ENCODE assay signal across 10 cellular contexts in genomic region chr17:45225051-45225700, GRCh38. TPM values are rescaled to one million over a fixed set of nuclear protein-coding genes. Genes with fewer than 3 reads are reported as not detected.
A peak's percentile ranks its signal among the peaks of the same experiment; 100 is the strongest.
DNase-seq lines count a peak whose midpoint lies in the region; ATAC-seq, FAIRE-seq and TF ChIP-seq lines count a peak whose summit lies in the region.
"Had no signal": no experiment of that assay in that cellular context is flagged by ENCODE, and none has a peak within 500 bp of the region (broad histone marks: within the 10 kb centered on the region; RNA-seq: fewer than 3 reads in every experiment).

No MANE protein-coding gene starts in this region.

- H3K27me3 Mint-ChIP-seq in activated T-cell treated with anti-CD3 and anti-CD28 coated beads, Interleukin-2, amount 50 U/mL, for 24 hours: no peaks in the 10 kb centered on the region
- peaks cover 40% of the 10 kb centered on the region for H3K27me3 Mint-ChIP-seq in neural progenitor cell (ENCODE audit: insufficient read depth, low read depth)

- in situ Hi-C loops in HepG2 (cut with HindIII; ENCODE audit: extremely low pct_ligation_motif_present, low pct_unique_long_range_greater_than_20kb): no loop called here

- CTCF ChIA-PET in HepG2 (lab: Yijun Ruan, JAX; ENCODE audit: low intra/inter-chr PET ratio, low total read pairs): no interaction called here

- ATAC-seq in HepG2: no peak
- no peak for ATAC-seq in upper lobe of right lung
- no peak for ATAC-seq in GM21515 (IDR thresholded peaks at IDR 0.05; ENCODE audit: unreplicated experiment)

- H3K79me2 ChIP-seq in HepG2 (ENCODE audit: insufficient read depth, low read length) (no peaks in the 10 kb centered on the region), neural progenitor cell (ENCODE audit: low read depth) (no peaks in the 10 kb centered on the region)

- POLR2A ChIA-PET in HepG2 (lab: Yijun Ruan, JAX): interaction anchor here (1.4 to 2.3 kb wide), 4 partner anchors 10 to 200 kb away, joined by 3 to 11 read pairs (median 5); partner anchors contain the start of genes HEXIM1 and HEXIM2

- DNase-seq in activated effector memory CD4-positive, alpha-beta T cell treated with anti-CD3 and anti-CD28 coated beads, Interleukin-2, amount 50 U/mL, for 16 hours: peak; percentile 83
- no peak for DNase-seq in activated effector memory CD4-positive, alpha-beta T cell treated with Interleukin-2 at 50 U/mL for 16 hours
- DNase-seq in activated T-cell treated with anti-CD3 and anti-CD28 coated beads, Interleukin-2, amount 50 U/mL, for 24 hours: peak; percentile 77
- no peak for DNase-seq in HepG2 (ENCODE audit: low spot score)
- DNase-seq in upper lobe of right lung: no peak
- no peak for DNase-seq in neural progenitor cell (ENCODE audit: low spot score)
- no peak for DNase-seq in GM10266 (ENCODE audit: extremely low spot score)

- H3K9me3 Mint-ChIP-seq in activated T-cell treated with anti-CD3 and anti-CD28 coated beads, Interleukin-2, amount 50 U/mL, for 24 hours: no peaks in the 10 kb centered on the region
- no peaks in the 10 kb centered on the region for H3K9me3 Mint-ChIP-seq in neural progenitor cell
- H3K9me3 Mint-ChIP-seq: brain had no signal

- TF ChIP-seq CTCF in HepG2 (CRISPR knock-in tag; IDR thresholded peaks at IDR 0.05) (no peak), upper lobe of right lung (IDR thresholded peaks at IDR 0.05) (no peak), neural progenitor cell (IDR thresholded peaks at IDR 0.05) (no peak), GM10266 (IDR thresholded peaks at IDR 0.05; ENCODE audit: control insufficient read depth, insufficient read depth, low read depth, missing control alignments) (no peak)

- H3F3A ChIP-seq in neural progenitor cell (ENCODE audit: low read depth): peaks cover 6% of the 10 kb centered on the region

- H4K20me1 ChIP-seq in HepG2 (ENCODE audit: insufficient read depth, low read length) (no peaks in the 10 kb centered on the region), neural progenitor cell (ENCODE audit: low read depth) (peaks cover 4% of the 10 kb centered on the region)

- BruUV-seq in HepG2 (replicated peaks; lab: Mats Ljungman, UMichigan): no TSS peak

- H2AFZ ChIP-seq in HepG2 (ENCODE audit: low read length): no peak overlapping the region
- H2AFZ ChIP-seq in neural progenitor cell (replicated peaks): no peak overlapping the region

- H3K36me3 Mint-ChIP-seq in activated T-cell treated with anti-CD3 and anti-CD28 coated beads, Interleukin-2, amount 50 U/mL, for 24 hours (ENCODE audit: low read depth): peaks cover 54% of the 10 kb centered on the region
- H3K36me3 Mint-ChIP-seq in neural progenitor cell: no peaks in the 10 kb centered on the region
- H3K36me3 Mint-ChIP-seq: brain had no signal

- TF ChIP-seq POLR2A in HepG2 (IDR thresholded peaks at IDR 0.05; ENCODE audit: insufficient read depth in 1 of 2, low read depth in 2 of 2, low read length in 2 of 2): no peak

- H3K27ac ChIP-seq in HepG2 (ENCODE audit: extremely low read length, insufficient read depth, low read length) (no peak overlapping the region), upper lobe of right lung (peak overlapping the region; percentile 81), neural progenitor cell (no peak overlapping the region)

- H3K27ac Mint-ChIP-seq in activated T-cell treated with anti-CD3 and anti-CD28 coated beads, Interleukin-2, amount 50 U/mL, for 24 hours: peak overlapping the region; percentile 99
- H3K27ac Mint-ChIP-seq in neural progenitor cell: no peak overlapping the region

- intact Hi-C loops in HepG2 (cut with micrococcal nuclease; ENCODE audit: unreplicated experiment): no loop called here
- intact Hi-C loops in upper lobe of right lung (cut with DNase I): no loop called here

- peaks cover 23 to 63% of the 10 kb centered on the region in 2 experiments; a peak in 4 of 5 replicates for H3K27me3 ChIP-seq in HepG2 (ENCODE audit: control insufficient read depth in 1 of 2, insufficient read depth in 2 of 2, low read length in 2 of 2)
- H3K27me3 ChIP-seq in upper lobe of right lung: no peaks in the 10 kb centered on the region
- H3K27me3 ChIP-seq in neural progenitor cell: peaks cover 44% of the 10 kb centered on the region
- H3K27me3 ChIP-seq: pancreas had no signal

- 35% methylated on average over 7 of the region's 7 CpGs for WGBS in HepG2 (ENCODE audit: low lambda C conversion rate)

- H3K4me2 ChIP-seq in HepG2 (ENCODE audit: low read depth, low read length): peak overlapping the region; percentile 65; the same call in 1 of the 2 replicates
- no peak overlapping the region for H3K4me2 ChIP-seq in neural progenitor cell

- no peak for FAIRE-seq in HepG2 (lab: Jason Lieb, UNC)
- FAIRE-seq: pancreas had no signal

- no peak overlapping the region; a peak in 1 of 6 replicates for H3K4me3 ChIP-seq in HepG2 (replicated peaks in 1 of 3; ENCODE audit: insufficient read depth in 1 of 3, low read depth in 2 of 3, low read length in 3 of 3)
- H3K4me3 ChIP-seq in upper lobe of right lung: peak overlapping the region; percentile 64
- H3K4me3 ChIP-seq in neural progenitor cell: no peak overlapping the region

- H3K4me3 Mint-ChIP-seq in activated T-cell treated with anti-CD3 and anti-CD28 coated beads, Interleukin-2, amount 50 U/mL, for 24 hours: peak overlapping the region; percentile 98
- H3K4me3 Mint-ChIP-seq in neural progenitor cell: no peak overlapping the region

- no peak for TF ChIP-seq EP300 in HepG2 (IDR thresholded peaks at IDR 0.05; ENCODE audit: low read depth in 2 of 2, low read length in 2 of 2)
- no peak for TF ChIP-seq EP300 in HepG2 (CRISPR knock-in tag; IDR thresholded peaks at IDR 0.05; ENCODE audit: borderline replicate concordance)

- H3K4me1 ChIP-seq in HepG2 (ENCODE audit: insufficient read depth, low read length) (peaks cover 53% of the 10 kb centered on the region), upper lobe of right lung (peaks cover 40% of the 10 kb centered on the region), neural progenitor cell (peaks cover 15% of the 10 kb centered on the region)

- no peaks in the 10 kb centered on the region for H3K9me3 ChIP-seq in HepG2 (ENCODE audit: low read length)
- no peaks in the 10 kb centered on the region for H3K9me3 ChIP-seq in upper lobe of right lung
- H3K9me3 ChIP-seq in neural progenitor cell (ENCODE audit: low read depth): no peaks in the 10 kb centered on the region
- H3K9me3 ChIP-seq: pancreas had no signal

- no peak overlapping the region for H3K9ac ChIP-seq in HepG2 (ENCODE audit: insufficient read depth, low read depth, low read length)
- no peak overlapping the region for H3K9ac ChIP-seq in neural progenitor cell

- H3K36me3 ChIP-seq in HepG2 (replicated peaks in 1 of 2; ENCODE audit: control insufficient read depth in 1 of 2, insufficient read depth in 2 of 2, low read length in 2 of 2) (no peaks in the 10 kb centered on the region), upper lobe of right lung (no peaks in the 10 kb centered on the region), neural progenitor cell (no peaks in the 10 kb centered on the region)
- H3K36me3 ChIP-seq: pancreas had no signal

- H3K4me1 Mint-ChIP-seq in activated T-cell treated with anti-CD3 and anti-CD28 coated beads, Interleukin-2, amount 50 U/mL, for 24 hours (ENCODE audit: low read depth): peaks cover 73% of the 10 kb centered on the region
- H3K4me1 Mint-ChIP-seq in neural progenitor cell: peaks cover 6% of the 10 kb centered on the region

- TF ChIP-seq RAD21 in HepG2 (CRISPR knock-in tag; IDR thresholded peaks at IDR 0.05): no peak

RNA-seq across cellular contexts. Expression of gene FMNL1, which starts 3.5 kb away (rescaled TPM):
- 0.39 and 0.53 TPM in 2 replicates for total RNA-seq in HepG2 (2016; rRNA removed; fragmentation: Illumina TruSeq; extraction: Trizol)
- 0.61 TPM in 1 of 2 replicates, not detected in the other for total RNA-seq in HepG2 (2016; cell fraction: cytosol; rRNA removed; fragmentation: Illumina TruSeq; extraction: Trizol; ENCODE audit: low read depth)
- total RNA-seq in HepG2 (2016; cell fraction: insoluble cytoplasmic fraction; rRNA removed; fragmentation: Illumina TruSeq; extraction: Trizol): 0.12 and 0.41 TPM in 2 replicates
- 0.48 and 0.74 TPM in 2 replicates for total RNA-seq in HepG2 (2016; cell fraction: membrane; rRNA removed; fragmentation: Illumina TruSeq; extraction: Trizol)
- 0.56 and 0.63 TPM in 2 replicates for total RNA-seq in HepG2 (2016; cell fraction: nucleus; rRNA removed; fragmentation: Illumina TruSeq; extraction: Trizol)
- 0.70 and 1.1 TPM in 2 replicates for polyA plus RNA-seq in HepG2 (2011; rRNA removed)
- polyA plus RNA-seq in HepG2 (2011; cell fraction: cytosol; rRNA removed): 0.38 and 0.48 TPM in 2 replicates
- 4.9 and 6.1 TPM in 2 replicates for polyA plus RNA-seq in HepG2 (2011; cell fraction: nucleus; rRNA removed)
- 0.78 and 1.2 TPM in 2 replicates for polyA plus RNA-seq in HepG2 (2012)
- 0.27 TPM in 1 of 2 replicates, not detected in the other for polyA plus RNA-seq in HepG2 (2016; cell fraction: cytosol; fragmentation: Illumina TruSeq; extraction: Trizol; ENCODE audit: low read depth)
- polyA plus RNA-seq in HepG2 (2016; cell fraction: insoluble cytoplasmic fraction; fragmentation: Illumina TruSeq; extraction: Trizol; ENCODE audit: low read depth): 0.37 and 0.69 TPM in 2 replicates
- 0.31 and 0.37 TPM in 2 replicates for polyA plus RNA-seq in HepG2 (2016; cell fraction: membrane; fragmentation: Illumina TruSeq; extraction: Trizol; ENCODE audit: low read depth)
- polyA plus RNA-seq in HepG2 (2016; cell fraction: nucleus; fragmentation: Illumina TruSeq; extraction: Trizol; ENCODE audit: insufficient read depth, low read depth): 1.9 and 2.6 TPM in 2 replicates
- polyA minus RNA-seq in HepG2 (2011; rRNA and poly(A)+ RNA removed; ENCODE audit: low replicate concordance): 0.68 and 17.4 TPM in 2 replicates
- 0.69 TPM in 1 of 2 replicates, not detected in the other for polyA minus RNA-seq in HepG2 (2011; cell fraction: cytosol; rRNA and poly(A)+ RNA removed)
- polyA minus RNA-seq in HepG2 (2011; cell fraction: nucleus; rRNA and poly(A)+ RNA removed): 0.77 and 1.4 TPM in 2 replicates
- 62.3 TPM for total RNA-seq in upper lobe of right lung
- 2.0 and 2.4 TPM in 2 replicates for total RNA-seq in neural progenitor cell (ENCODE audit: low replicate concordance)

RNA-seq across cellular contexts. Expression of gene SPATA32, which starts 36.7 kb away (rescaled TPM):
- total RNA-seq in HepG2 (2016; rRNA removed; fragmentation: Illumina TruSeq; extraction: Trizol) (not detected in 2 replicates), upper lobe of right lung (not detected), neural progenitor cell (ENCODE audit: low replicate concordance) (not detected in 2 replicates)
- not detected in 2 replicates for total RNA-seq in HepG2 (2016; cell fraction: cytosol; rRNA removed; fragmentation: Illumina TruSeq; extraction: Trizol; ENCODE audit: low read depth)
- total RNA-seq in HepG2 (2016; cell fraction: insoluble cytoplasmic fraction; rRNA removed; fragmentation: Illumina TruSeq; extraction: Trizol): not detected in 2 replicates
- total RNA-seq in HepG2 (2016; cell fraction: membrane; rRNA removed; fragmentation: Illumina TruSeq; extraction: Trizol): not detected in 2 replicates
- total RNA-seq in HepG2 (2016; cell fraction: nucleus; rRNA removed; fragmentation: Illumina TruSeq; extraction: Trizol): not detected in 2 replicates
- not detected in 2 replicates for polyA plus RNA-seq in HepG2 (2011; rRNA removed)
- not detected in 2 replicates for polyA plus RNA-seq in HepG2 (2011; cell fraction: cytosol; rRNA removed)
- not detected in 2 replicates for polyA plus RNA-seq in HepG2 (2011; cell fraction: nucleus; rRNA removed)
- polyA plus RNA-seq in HepG2 (2012): not detected in 2 replicates
- polyA plus RNA-seq in HepG2 (2016; cell fraction: cytosol; fragmentation: Illumina TruSeq; extraction: Trizol; ENCODE audit: low read depth): not detected in 2 replicates
- polyA plus RNA-seq in HepG2 (2016; cell fraction: insoluble cytoplasmic fraction; fragmentation: Illumina TruSeq; extraction: Trizol; ENCODE audit: low read depth): not detected in 2 replicates
- polyA plus RNA-seq in HepG2 (2016; cell fraction: membrane; fragmentation: Illumina TruSeq; extraction: Trizol; ENCODE audit: low read depth): not detected in 2 replicates
- polyA plus RNA-seq in HepG2 (2016; cell fraction: nucleus; fragmentation: Illumina TruSeq; extraction: Trizol; ENCODE audit: insufficient read depth, low read depth): not detected in 2 replicates
- not detected in 2 replicates for polyA minus RNA-seq in HepG2 (2011; rRNA and poly(A)+ RNA removed; ENCODE audit: low replicate concordance)
- not detected in 2 replicates for polyA minus RNA-seq in HepG2 (2011; cell fraction: cytosol; rRNA and poly(A)+ RNA removed)
- polyA minus RNA-seq in HepG2 (2011; cell fraction: nucleus; rRNA and poly(A)+ RNA removed): not detected in 2 replicates

Comparison
In these comparisons a context has a peak if more than half of its experiments do, and no peak if none do; other contexts are left out.
1. DNase-seq: peak in activated effector memory CD4-positive, alpha-beta T cell treated with anti-CD3 and anti-CD28 coated beads, Interleukin-2, amount 50 U/mL, for 16 hours (single experiment) and activated T-cell treated with anti-CD3 and anti-CD28 coated beads, Interleukin-2, amount 50 U/mL, for 24 hours (single experiment); none in activated effector memory CD4-positive, alpha-beta T cell treated with Interleukin-2 at 50 U/mL for 16 hours (single experiment), HepG2 (single experiment), upper lobe of right lung (single experiment), neural progenitor cell (single experiment) and GM10266 (single experiment).
2. RNA of gene FMNL1, which starts 3.5 kb away (total RNA-seq): 62.3 TPM in upper lobe of right lung (single experiment); 2.0 to 2.4 TPM in neural progenitor cell and 0.12 to 0.74 TPM in HepG2; every median in the first group is over 10 times any median in the second.